In the genomic region with DNA sequence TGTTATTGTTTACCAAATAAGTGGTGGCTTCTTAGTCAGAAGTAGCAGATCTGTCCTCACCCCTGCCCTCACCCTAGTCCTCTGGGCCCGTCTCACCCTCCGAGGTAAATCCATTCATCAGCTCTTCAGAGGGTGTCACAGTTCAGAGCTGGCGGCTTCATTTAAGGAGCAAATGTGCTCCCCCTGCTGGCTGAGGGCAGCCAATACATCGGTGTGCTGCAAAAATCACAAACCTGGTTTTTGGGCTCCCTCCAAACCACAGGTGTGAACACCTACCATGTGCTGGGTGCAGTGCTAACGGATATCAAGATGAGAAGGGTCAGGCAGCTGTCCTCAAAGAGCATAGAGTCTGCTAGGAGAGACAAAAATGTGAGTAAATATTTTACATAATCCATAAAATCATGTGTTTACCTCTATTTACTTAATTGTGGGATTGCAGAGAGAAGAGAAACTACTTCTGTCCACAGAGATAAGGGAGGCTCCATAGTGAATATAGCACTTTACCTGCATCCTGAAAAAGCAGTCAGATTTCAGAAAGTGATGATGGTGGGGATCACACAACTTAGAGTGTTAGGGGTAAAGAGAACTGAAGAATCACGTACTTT, we compare ENCODE assay signal across 8 cellular contexts. TPM values are rescaled to one million over a fixed set of nuclear protein-coding genes. Genes with fewer than 3 reads are reported as not detected.
A peak's percentile ranks its signal among the peaks of the same experiment; 100 is the strongest.
DNase-seq lines count a peak whose midpoint lies in the region; ATAC-seq and TF ChIP-seq lines count a peak whose summit lies in the region.

No MANE protein-coding gene starts in this region.

- DNase-seq in AG04450 (ENCODE audit: low read depth, low spot score): peak; percentile 6
- peak; percentile 50 for DNase-seq in M059J (ENCODE audit: low read depth)
- DNase-seq in activated naive CD8-positive, alpha-beta T cell treated with anti-CD3 and anti-CD28 coated beads for 36 hours: peak; percentile 53
- peak in 4 of 5 donors; percentile 45 to 57 (median 49) for DNase-seq in heart left ventricle
- DNase-seq in retina: peak; percentile 76

- peak; percentile 69 for ATAC-seq in GM18868 (IDR thresholded peaks at IDR 0.05; ENCODE audit: unreplicated experiment)
- peak; percentile 82 for ATAC-seq in SK-N-SH treated with all-trans-retinoic acid at 6 μM for 48 hours
- ATAC-seq in heart left ventricle: peak in 3 of 4 donors; percentile 40 to 65 (median 45)
- ATAC-seq in HG02571 (IDR thresholded peaks at IDR 0.05; ENCODE audit: unreplicated experiment): no peak

- H3K36me3 ChIP-seq in heart left ventricle: no peaks in the 10 kb centered on the region

- WGBS in heart left ventricle, 4 donors: 16 to 20% (median 19%) methylated on average over 5 to 6 of the region's 6 CpGs

- H3K27ac ChIP-seq in AG04450 (ENCODE audit: low read depth, low read length): no peak overlapping the region
- H3K27ac ChIP-seq in heart left ventricle: no peak overlapping the region

- H3K27me3 Mint-ChIP-seq in activated naive CD8-positive, alpha-beta T cell treated with anti-CD3 and anti-CD28 coated beads for 36 hours: peaks cover 35% of the 10 kb centered on the region

- H3K4me3 ChIP-seq in AG04450 (ENCODE audit: low read depth, low read length) (no peak overlapping the region), heart left ventricle (no peak overlapping the region)

- TF ChIP-seq CTCF in AG04450 (IDR thresholded peaks at IDR 0.05; ENCODE audit: low read depth, low read length) (peak; percentile 92), heart left ventricle (IDR thresholded peaks at IDR 0.05) (peak; percentile 75 to 93 (median 84))

- CTCF ChIA-PET in AG04450 (lab: Charles Lee): interaction anchor here (0.6 to 2.7 kb wide), 18 partner anchors 8 to 796 kb away, joined by 3 to 13 read pairs (median 4); no protein-coding TSS in a partner anchor

- no peaks in the 10 kb centered on the region for H3K9me3 Mint-ChIP-seq in activated naive CD8-positive, alpha-beta T cell treated with anti-CD3 and anti-CD28 coated beads for 36 hours

- POLR2A ChIA-PET in AG04450 (lab: Yijun Ruan, JAX): no interaction called here

- H3K27ac Mint-ChIP-seq in activated naive CD8-positive, alpha-beta T cell treated with anti-CD3 and anti-CD28 coated beads for 36 hours: no peak overlapping the region

- H3K9me3 ChIP-seq in AG04450 (ENCODE audit: control insufficient read depth, insufficient read depth, low read length) (no peaks in the 10 kb centered on the region), heart left ventricle (no peaks in the 10 kb centered on the region)

- H3K36me3 Mint-ChIP-seq in activated naive CD8-positive, alpha-beta T cell treated with anti-CD3 and anti-CD28 coated beads for 36 hours: no peaks in the 10 kb centered on the region

- H3K27me3 ChIP-seq in AG04450 (ENCODE audit: control insufficient read depth, insufficient read depth, low read length) (peaks cover 12% of the 10 kb centered on the region), heart left ventricle (peaks cover 0 to 12% (median 0%) of the 10 kb centered on the region in 9 donors)

- H3K4me3 Mint-ChIP-seq in activated naive CD8-positive, alpha-beta T cell treated with anti-CD3 and anti-CD28 coated beads for 36 hours: no peak overlapping the region

- intact Hi-C loops in heart left ventricle (cut with DNase I): loop anchor here in 6 of 10 donors (5.0 to 10.0 kb wide), 5 partner anchors 86 to 281 kb away; a partner anchor contains a TSS

- H3K4me1 Mint-ChIP-seq in activated naive CD8-positive, alpha-beta T cell treated with anti-CD3 and anti-CD28 coated beads for 36 hours: peaks cover 2% of the 10 kb centered on the region

- H3K4me1 ChIP-seq in heart left ventricle: peaks cover 0 to 24% (median 5%) of the 10 kb centered on the region in 12 donors

- TF ChIP-seq POLR2A in heart left ventricle (IDR thresholded peaks at IDR 0.05): no peak

TF ChIP-seq in SK-N-SH treated with all-trans-retinoic acid at 6 μM for 48 hours, 23 proteins besides CTCF, POLR2A, EP300 and RAD21:
- TF ChIP-seq, protein P1, sequence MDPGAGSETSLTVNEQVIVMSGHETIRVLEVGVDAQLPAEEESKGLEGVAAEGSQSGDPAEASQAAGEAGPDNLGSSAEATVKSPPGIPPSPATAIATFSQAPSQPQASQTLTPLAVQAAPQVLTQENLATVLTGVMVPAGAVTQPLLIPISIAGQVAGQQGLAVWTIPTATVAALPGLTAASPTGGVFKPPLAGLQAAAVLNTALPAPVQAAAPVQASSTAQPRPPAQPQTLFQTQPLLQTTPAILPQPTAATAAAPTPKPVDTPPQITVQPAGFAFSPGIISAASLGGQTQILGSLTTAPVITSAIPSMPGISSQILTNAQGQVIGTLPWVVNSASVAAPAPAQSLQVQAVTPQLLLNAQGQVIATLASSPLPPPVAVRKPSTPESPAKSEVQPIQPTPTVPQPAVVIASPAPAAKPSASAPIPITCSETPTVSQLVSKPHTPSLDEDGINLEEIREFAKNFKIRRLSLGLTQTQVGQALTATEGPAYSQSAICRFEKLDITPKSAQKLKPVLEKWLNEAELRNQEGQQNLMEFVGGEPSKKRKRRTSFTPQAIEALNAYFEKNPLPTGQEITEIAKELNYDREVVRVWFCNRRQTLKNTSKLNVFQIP (CRISPR knock-in tag; IDR thresholded peaks at IDR 0.05; ENCODE audit: borderline replicate concordance, low read depth): no peak
- TF ChIP-seq ZNF70 (CRISPR knock-in tag; IDR thresholded peaks at IDR 0.05) (no peak), ESRRG (CRISPR knock-in tag; IDR thresholded peaks at IDR 0.05) (no peak), PPARA (CRISPR knock-in tag; IDR thresholded peaks at IDR 0.05; ENCODE audit: borderline replicate concordance) (no peak), GLIS3 (CRISPR knock-in tag; IDR thresholded peaks at IDR 0.05) (no peak), ARNTL (CRISPR knock-in tag; IDR thresholded peaks at IDR 0.05; ENCODE audit: borderline replicate concordance, low read depth) (no peak), ZFP3 (CRISPR knock-in tag; IDR thresholded peaks at IDR 0.05) (no peak), RARB (CRISPR knock-in tag; IDR thresholded peaks at IDR 0.05) (no peak), ISL1 (CRISPR knock-in tag; IDR thresholded peaks at IDR 0.05) (no peak), OSR1 (CRISPR knock-in tag; IDR thresholded peaks at IDR 0.05) (no peak), TCF4 (CRISPR knock-in tag; IDR thresholded peaks at IDR 0.05; ENCODE audit: borderline replicate concordance) (no peak), ZNF565 (CRISPR knock-in tag; conservative IDR thresholded peaks at IDR 0.05; ENCODE audit: low read depth) (no peak), BACH2 (CRISPR knock-in tag; IDR thresholded peaks at IDR 0.05; ENCODE audit: borderline replicate concordance) (no peak), ZFP30 (CRISPR knock-in tag; IDR thresholded peaks at IDR 0.05) (no peak), SNAI2 (CRISPR knock-in tag; IDR thresholded peaks at IDR 0.05) (no peak), ZC3H10 (CRISPR knock-in tag; IDR thresholded peaks at IDR 0.05) (no peak), TOX (CRISPR knock-in tag; IDR thresholded peaks at IDR 0.05; ENCODE audit: borderline replicate concordance) (no peak)
- TF ChIP-seq, protein P2, sequence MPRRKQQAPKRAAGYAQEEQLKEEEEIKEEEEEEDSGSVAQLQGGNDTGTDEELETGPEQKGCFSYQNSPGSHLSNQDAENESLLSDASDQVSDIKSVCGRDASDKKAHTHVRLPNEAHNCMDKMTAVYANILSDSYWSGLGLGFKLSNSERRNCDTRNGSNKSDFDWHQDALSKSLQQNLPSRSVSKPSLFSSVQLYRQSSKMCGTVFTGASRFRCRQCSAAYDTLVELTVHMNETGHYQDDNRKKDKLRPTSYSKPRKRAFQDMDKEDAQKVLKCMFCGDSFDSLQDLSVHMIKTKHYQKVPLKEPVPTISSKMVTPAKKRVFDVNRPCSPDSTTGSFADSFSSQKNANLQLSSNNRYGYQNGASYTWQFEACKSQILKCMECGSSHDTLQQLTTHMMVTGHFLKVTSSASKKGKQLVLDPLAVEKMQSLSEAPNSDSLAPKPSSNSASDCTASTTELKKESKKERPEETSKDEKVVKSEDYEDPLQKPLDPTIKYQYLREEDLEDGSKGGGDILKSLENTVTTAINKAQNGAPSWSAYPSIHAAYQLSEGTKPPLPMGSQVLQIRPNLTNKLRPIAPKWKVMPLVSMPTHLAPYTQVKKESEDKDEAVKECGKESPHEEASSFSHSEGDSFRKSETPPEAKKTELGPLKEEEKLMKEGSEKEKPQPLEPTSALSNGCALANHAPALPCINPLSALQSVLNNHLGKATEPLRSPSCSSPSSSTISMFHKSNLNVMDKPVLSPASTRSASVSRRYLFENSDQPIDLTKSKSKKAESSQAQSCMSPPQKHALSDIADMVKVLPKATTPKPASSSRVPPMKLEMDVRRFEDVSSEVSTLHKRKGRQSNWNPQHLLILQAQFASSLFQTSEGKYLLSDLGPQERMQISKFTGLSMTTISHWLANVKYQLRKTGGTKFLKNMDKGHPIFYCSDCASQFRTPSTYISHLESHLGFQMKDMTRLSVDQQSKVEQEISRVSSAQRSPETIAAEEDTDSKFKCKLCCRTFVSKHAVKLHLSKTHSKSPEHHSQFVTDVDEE (CRISPR knock-in tag; IDR thresholded peaks at IDR 0.05): no peak
- TF ChIP-seq, protein P3, sequence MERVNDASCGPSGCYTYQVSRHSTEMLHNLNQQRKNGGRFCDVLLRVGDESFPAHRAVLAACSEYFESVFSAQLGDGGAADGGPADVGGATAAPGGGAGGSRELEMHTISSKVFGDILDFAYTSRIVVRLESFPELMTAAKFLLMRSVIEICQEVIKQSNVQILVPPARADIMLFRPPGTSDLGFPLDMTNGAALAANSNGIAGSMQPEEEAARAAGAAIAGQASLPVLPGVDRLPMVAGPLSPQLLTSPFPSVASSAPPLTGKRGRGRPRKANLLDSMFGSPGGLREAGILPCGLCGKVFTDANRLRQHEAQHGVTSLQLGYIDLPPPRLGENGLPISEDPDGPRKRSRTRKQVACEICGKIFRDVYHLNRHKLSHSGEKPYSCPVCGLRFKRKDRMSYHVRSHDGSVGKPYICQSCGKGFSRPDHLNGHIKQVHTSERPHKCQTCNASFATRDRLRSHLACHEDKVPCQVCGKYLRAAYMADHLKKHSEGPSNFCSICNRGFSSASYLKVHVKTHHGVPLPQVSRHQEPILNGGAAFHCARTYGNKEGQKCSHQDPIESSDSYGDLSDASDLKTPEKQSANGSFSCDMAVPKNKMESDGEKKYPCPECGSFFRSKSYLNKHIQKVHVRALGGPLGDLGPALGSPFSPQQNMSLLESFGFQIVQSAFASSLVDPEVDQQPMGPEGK (CRISPR knock-in tag; IDR thresholded peaks at IDR 0.05; ENCODE audit: borderline replicate concordance): no peak
TF ChIP-seq in SK-N-SH treated with all-trans-retinoic acid at 6 μM for 48 hours: peak in this region for 0.

RNA-seq across cellular contexts. Expression of a gene that starts 15.5 kb away (rescaled TPM):
- not detected in 2 replicates for polyA plus RNA-seq in AG04450 (2011; rRNA removed)
- not detected in 2 replicates for polyA minus RNA-seq in AG04450 (2011; rRNA and poly(A)+ RNA removed)
- total RNA-seq in M059J (2014; rRNA removed; shearing (Covaris generic)): not detected in 2 replicates
- not detected for total RNA-seq in activated naive CD8-positive, alpha-beta T cell treated with anti-CD3 and anti-CD28 coated beads for 36 hours
- total RNA-seq in heart left ventricle: 1 to 10 TPM in 7 of 9 donors, under 1 TPM in 2; 0.91 to 8.6 (median 1.7) TPM
- polyA plus RNA-seq in heart left ventricle: 1 to 10 TPM in 1 of 2 donors, under 1 TPM in 1; 0.38 to 2.0 TPM

Comparison
In these comparisons a context has a peak if more than half of its experiments do, and no peak if none do; other contexts are left out.
1. DNase-seq: peak in every context shown above with its lines; median percentile 76 in retina; 53 in activated naive CD8-positive, alpha-beta T cell treated with anti-CD3 and anti-CD28 coated beads for 36 hours; 50 in M059J; 49 in heart left ventricle; 6 in AG04450.